In genomic region chr3:171566803-171567422, GRCh38 we compare ENCODE assay signal across 8 cellular contexts.
A peak's percentile ranks its signal among the peaks of the same experiment; 100 is the strongest.
DNase-seq lines count a peak whose midpoint lies in the region; ATAC-seq, FAIRE-seq and TF ChIP-seq lines count a peak whose summit lies in the region.

No MANE protein-coding gene starts in this region.

- no peak overlapping the region for H3K4me2 ChIP-seq in astrocyte (ENCODE audit: low read length)

- H3K4me1 ChIP-seq in astrocyte (ENCODE audit: insufficient read depth, low read length) (no peaks in the 10 kb centered on the region), tibial artery (peaks cover 0 to 3% (median 0%) of the 10 kb centered on the region in 4 donors)

- intact Hi-C loops in tibial artery (cut with DNase I; ENCODE audit: low total_unique reads) (loop anchor here (5.0 kb wide), 2 partner anchors 405 to 605 kb away; no protein-coding TSS in a partner anchor), posterior vena cava (cut with DNase I) (loop anchor here (5.0 to 10.0 kb wide), 4 partner anchors 402 to 605 kb away; no protein-coding TSS in a partner anchor)

- H3K4me3 Mint-ChIP-seq in astrocyte (ENCODE audit: unreplicated experiment) (no peak overlapping the region), immature natural killer cell (no peak overlapping the region)

- ATAC-seq in HG02763 (IDR thresholded peaks at IDR 0.05; ENCODE audit: unreplicated experiment) = no peak

- peak; percentile 21 for DNase-seq in D721Med (ENCODE audit: insufficient read length, low spot score)
- peak; percentile 27 for DNase-seq in H54 (ENCODE audit: insufficient read length, low spot score)
- DNase-seq in NCI-H2196 treated with DMSO at 0.1 percent for 48 hours (lab: John Stamatoyannopoulos, UW; ENCODE audit: unreplicated experiment) = peak; percentile 61
- peak; percentile 12 for DNase-seq in astrocyte (ENCODE audit: low read depth)
- peak; percentile 38 to 56 (median 52) for DNase-seq in immature natural killer cell
- no peak for DNase-seq in tibial artery
- no peak for DNase-seq in posterior vena cava (ENCODE audit: low spot score)

- FAIRE-seq in D721Med (lab: Jason Lieb, UNC) = peak; percentile 51
- peak; percentile 91 for FAIRE-seq in H54 (lab: Jason Lieb, UNC)
- peak; percentile 9 for FAIRE-seq in astrocyte (lab: Jason Lieb, UNC)

- no peaks in the 10 kb centered on the region for H3K9me3 ChIP-seq in astrocyte (ENCODE audit: insufficient read depth, low read depth, low read length)
- no peaks in the 10 kb centered on the region for H3K9me3 ChIP-seq in tibial artery

- TF ChIP-seq CTCF in D721Med (IDR thresholded peaks at IDR 0.05; ENCODE audit: insufficient read depth, missing control alignments) = peak; percentile 87
- peak; percentile 77 for TF ChIP-seq CTCF in astrocyte (IDR thresholded peaks at IDR 0.05; ENCODE audit: insufficient read depth, low read depth, low read length)
- TF ChIP-seq CTCF in tibial artery (IDR thresholded peaks at IDR 0.05) = peak; percentile 73 to 82

- no peak overlapping the region for H3K9ac ChIP-seq in astrocyte (ENCODE audit: low read length)

- no peak overlapping the region for H3K27ac Mint-ChIP-seq in astrocyte (ENCODE audit: unreplicated experiment)
- no peak overlapping the region for H3K27ac Mint-ChIP-seq in immature natural killer cell

- TF ChIP-seq POLR2A in H54 (IDR thresholded peaks at IDR 0.05; ENCODE audit: low read depth, low read length) = no peak

- no peaks in the 10 kb centered on the region for H4K20me1 ChIP-seq in astrocyte (ENCODE audit: insufficient read depth, low read length)

- H3K79me2 ChIP-seq in astrocyte (ENCODE audit: insufficient read depth, low read length) = no peaks in the 10 kb centered on the region

- H3K36me3 ChIP-seq in astrocyte (ENCODE audit: insufficient read depth, low read length) = no peaks in the 10 kb centered on the region
- H3K36me3 ChIP-seq in tibial artery = no peaks in the 10 kb centered on the region

- H3K27me3 Mint-ChIP-seq in astrocyte (ENCODE audit: low read depth, unreplicated experiment) (no peaks in the 10 kb centered on the region), immature natural killer cell (ENCODE audit: low read depth in 3 of 3) (peaks cover 3 to 19% (median 7%) of the 10 kb centered on the region in 3 donors)

- H3K27ac ChIP-seq in astrocyte (ENCODE audit: low read depth, low read length) = no peak overlapping the region
- no peak overlapping the region for H3K27ac ChIP-seq in tibial artery

- H3K27me3 ChIP-seq in astrocyte (ENCODE audit: insufficient read depth, low read length) (no peaks in the 10 kb centered on the region), tibial artery (no peaks in the 10 kb centered on the region)

- peaks cover 4% of the 10 kb centered on the region for H3K9me3 Mint-ChIP-seq in astrocyte (ENCODE audit: unreplicated experiment)
- no peaks in the 10 kb centered on the region for H3K9me3 Mint-ChIP-seq in immature natural killer cell

- H3K36me3 Mint-ChIP-seq in astrocyte (ENCODE audit: low read depth, unreplicated experiment) (peaks cover 2% of the 10 kb centered on the region), immature natural killer cell (no peaks in the 10 kb centered on the region)

- H2AFZ ChIP-seq in astrocyte (ENCODE audit: low read depth, low read length) = no peak overlapping the region

- H3K4me1 Mint-ChIP-seq in astrocyte (ENCODE audit: low read depth, unreplicated experiment) (peaks cover 14% of the 10 kb centered on the region), immature natural killer cell (peaks cover 0 to 3% of the 10 kb centered on the region in 2 donors)

- H3K4me3 ChIP-seq in astrocyte (ENCODE audit: insufficient read depth, low read depth, low read length) (no peak overlapping the region), tibial artery (no peak overlapping the region)

Comparison
In these comparisons a context has a peak if more than half of its experiments do, and no peak if none do; other contexts are left out.
1. DNase-seq: peak in D721Med (single experiment), H54 (single experiment), NCI-H2196 treated with DMSO at 0.1 percent for 48 hours (single experiment), astrocyte (single experiment) and immature natural killer cell (3 of 3); none in tibial artery (0 of 2) and posterior vena cava (single experiment).
2. Peak in every context shown above with its lines, with median percentiles within 50 percentile points of each other: CTCF ChIP-seq.